Comparison of ENCODE assay signal across 1 cellular context in genomic region chr20:25509084-25509483, GRCh38.
TF ChIP-seq lines count a peak whose summit lies in the region.

No MANE protein-coding gene starts in this region.

TF ChIP-seq in WTC11, 78 proteins besides CTCF, POLR2A, EP300 and RAD21 (continued from another document):
- no peak for TF ChIP-seq FOXP4 (CRISPR knock-in tag; IDR thresholded peaks at IDR 0.05)
